Comparison of ENCODE assay signal across 26 cellular contexts in genomic region chr17:29891131-29891530, GRCh38. TPM values are rescaled to one million over a fixed set of nuclear protein-coding genes. Genes with fewer than 3 reads are reported as not detected.
"Had no signal": no experiment of that assay in that cellular context is flagged by ENCODE, and none has a peak within 500 bp of the region (broad histone marks: within the 10 kb centered on the region; RNA-seq: fewer than 3 reads in every experiment).

No MANE protein-coding gene starts in this region.

- H3K27me3 ChIP-seq: right atrium auricular region, upper lobe of left lung had no signal

- FAIRE-seq: endothelial cell of umbilical vein had no signal

- DNase-seq: activated CD4-positive, alpha-beta memory T cell treated with anti-CD3 and anti-CD28 coated beads, Interleukin-2, amount 10 ng/mL, durations not matched to agents 7 days and 5 days; activated naive CD4-positive, alpha-beta T cell; activated T-cell treated with anti-CD3 and anti-CD28 coated beads, Interleukin-2, amount 50 U/mL, for 1 hour; anterior cingulate cortex; effector memory CD4-positive, alpha-beta T cell; foreskin melanocyte; lower lobe of right lung; mesendoderm; mucosa of descending colon; naive B cell; stimulated activated CD4-positive, alpha-beta T cell treated with anti-CD3 and anti-CD28 coated beads, Interleukin-4, amount 100 ng/mL, for 24 hours; stimulated activated naive CD8-positive, alpha-beta T cell treated with anti-CD3 and anti-CD28 coated beads, Interleukin-15, Interleukin-2, amounts not matched to agents 100 U/mL and 50 U/mL, for 24 hours; upper lobe of left lung had no signal

- H3K4me1 Mint-ChIP-seq: brain had no signal

- H3K4me3 Mint-ChIP-seq: activated CD4-positive, alpha-beta memory T cell treated with anti-CD3 and anti-CD28 coated beads, Interleukin-2, amount 10 ng/mL, durations not matched to agents 7 days and 5 days; activated CD4-positive, alpha-beta T cell treated with anti-CD3 and anti-CD28 coated beads, Interleukin-2, amount 10 ng/mL, durations not matched to agents 24 days and 14 days; brain; dendritic cell treated with granulocyte-macrophage colony-stimulating factor and Interleukin-4, amounts not matched to agents 40 ng/mL and 50 ng/mL, for 4 days; T-helper 2 cell treated with Interferon-gamma antibody and Interleukin-4, amounts not matched to agents 5 μg/mL and 100 μg/mL, for 36 hours had no signal

- H3K9me3 Mint-ChIP-seq: activated CD4-positive, alpha-beta memory T cell treated with anti-CD3 and anti-CD28 coated beads, Interleukin-2, amount 10 ng/mL, durations not matched to agents 7 days and 5 days; activated CD4-positive, alpha-beta T cell treated with anti-CD3 and anti-CD28 coated beads, Interleukin-2, amount 10 ng/mL, durations not matched to agents 24 days and 14 days; dendritic cell treated with granulocyte-macrophage colony-stimulating factor and Interleukin-4, amounts not matched to agents 40 ng/mL and 50 ng/mL, for 4 days had no signal

- ATAC-seq: activated CD4-positive, CD25-positive, alpha-beta regulatory T cell treated with anti-CD3 and anti-CD28 coated beads, Interleukin-2, amount 50 U/mL, for 24 hours; esophagus mucosa; left lobe of liver; lower lobe of right lung; mucosa of descending colon; stimulated activated naive CD8-positive, alpha-beta T cell treated with anti-CD3 and anti-CD28 coated beads, Interleukin-15, Interleukin-2, amounts not matched to agents 100 U/mL and 50 U/mL, for 24 hours had no signal

- H3K27me3 Mint-ChIP-seq: activated CD4-positive, alpha-beta memory T cell treated with anti-CD3 and anti-CD28 coated beads, Interleukin-2, amount 10 ng/mL, durations not matched to agents 7 days and 5 days; activated CD4-positive, alpha-beta T cell treated with anti-CD3 and anti-CD28 coated beads, Interleukin-2, amount 10 ng/mL, durations not matched to agents 24 days and 14 days; brain; dendritic cell treated with granulocyte-macrophage colony-stimulating factor and Interleukin-4, amounts not matched to agents 40 ng/mL and 50 ng/mL, for 4 days; naive B cell; progenitor cell of endocrine pancreas had no signal

- H3K27ac ChIP-seq: lower lobe of right lung, right atrium auricular region, upper lobe of left lung, VCaP had no signal

- H3K4me3 ChIP-seq: lower lobe of right lung, mucosa of descending colon, right atrium auricular region, upper lobe of left lung had no signal

- H3K27ac Mint-ChIP-seq: activated CD4-positive, alpha-beta memory T cell treated with anti-CD3 and anti-CD28 coated beads, Interleukin-2, amount 10 ng/mL, durations not matched to agents 7 days and 5 days; activated CD4-positive, alpha-beta T cell treated with anti-CD3 and anti-CD28 coated beads, Interleukin-2, amount 10 ng/mL, durations not matched to agents 24 days and 14 days; activated T-helper 2 cell treated with anti-CD3 and anti-CD28 coated beads, Interferon-gamma antibody, Interleukin-2, Interleukin-4, amounts not matched to agents 10 μg/mL and 5 μg/mL and 100 μg/mL, durations not matched to agents 14 hours and 24 hours and 36 hours; dendritic cell treated with granulocyte-macrophage colony-stimulating factor and Interleukin-4, amounts not matched to agents 40 ng/mL and 50 ng/mL, for 4 days; progenitor cell of endocrine pancreas; T-helper 2 cell treated with Interferon-gamma antibody and Interleukin-4, amounts not matched to agents 5 μg/mL and 100 μg/mL, for 36 hours had no signal

RNA-seq across cellular contexts. Expression of gene EFCAB5, which starts 50.3 kb away (rescaled TPM):
- total RNA-seq: cardiac septum, esophagus mucosa, left lobe of liver, progenitor cell of endocrine pancreas, right atrium auricular region had no signal
